13 cellular contexts compared by ENCODE assay signal in the genomic region with DNA sequence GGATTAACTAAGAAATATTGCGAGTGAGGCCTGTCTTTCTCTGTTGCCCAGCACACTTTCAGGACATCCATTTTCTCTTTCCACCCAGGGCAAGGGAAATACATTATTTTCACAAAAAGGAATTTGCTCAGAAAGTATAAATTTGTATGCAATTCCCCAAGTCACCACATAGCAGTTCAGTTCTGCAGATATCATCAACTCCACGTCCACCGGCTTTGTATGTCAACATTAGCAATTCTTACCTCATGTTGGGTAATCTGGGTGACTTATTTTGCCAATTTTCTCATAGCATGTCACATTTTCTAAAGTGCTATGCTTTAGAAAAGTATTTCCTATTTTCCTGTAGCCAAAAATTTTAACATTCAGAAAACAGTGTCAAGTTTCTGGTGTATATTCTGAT.
A peak's percentile ranks its signal among the peaks of the same experiment; 100 is the strongest.
DNase-seq lines count a peak whose midpoint lies in the region; ATAC-seq and TF ChIP-seq lines count a peak whose summit lies in the region.
"Had no signal": no experiment of that assay in that cellular context is flagged by ENCODE, and none has a peak within 500 bp of the region (broad histone marks: within the 10 kb centered on the region; RNA-seq: fewer than 3 reads in every experiment).

No MANE protein-coding gene starts in this region.

- H3K4me3 ChIP-seq in RWPE2 (ENCODE audit: severe bottlenecking) (no peak overlapping the region), fibroblast of pulmonary artery (replicated peaks; ENCODE audit: low read depth, low read length) (no peak overlapping the region), testis (no peak overlapping the region), ovary (no peak overlapping the region), esophagus muscularis mucosa (no peak overlapping the region)
- H3K4me3 ChIP-seq: SJCRH30 had no signal

- H3K4me1 ChIP-seq in RWPE2 (ENCODE audit: insufficient read depth, poor library complexity, severe bottlenecking) (peaks cover 2% of the 10 kb centered on the region), testis (no peaks in the 10 kb centered on the region), ovary (ENCODE audit: insufficient read depth) (no peaks in the 10 kb centered on the region), esophagus muscularis mucosa (no peaks in the 10 kb centered on the region)

- no peaks in the 10 kb centered on the region for H3K9me3 ChIP-seq in RWPE2 (ENCODE audit: severe bottlenecking)
- no peaks in the 10 kb centered on the region for H3K9me3 ChIP-seq in testis
- H3K9me3 ChIP-seq in ovary, result no peaks in the 10 kb centered on the region
- no peaks in the 10 kb centered on the region for H3K9me3 ChIP-seq in esophagus muscularis mucosa
- H3K9me3 ChIP-seq: SJCRH30 had no signal

- intact Hi-C loops in testis (cut with DNase I; ENCODE audit: low total_unique reads), result no loop called here
- intact Hi-C loops in ovary (cut with DNase I), result no loop called here
- intact Hi-C loops in esophagus muscularis mucosa (cut with DNase I), result no loop called here

- WGBS in testis, 2 donors, result 56 to 59% methylated on average over 3 of the region's 3 CpGs
- 35 to 44% (median 37%) methylated on average over 3 of the region's 3 CpGs for WGBS in ovary, 3 donors
- 72% methylated on average over 3 of the region's 3 CpGs for WGBS in esophagus muscularis mucosa

- no peak for ATAC-seq in RWPE2 (ENCODE audit: low read depth)
- ATAC-seq: left ventricle myocardium superior, right cardiac atrium had no signal

- TF ChIP-seq EP300 in ovary (IDR thresholded peaks at IDR 0.05), result no peak
- no peak for TF ChIP-seq EP300 in esophagus muscularis mucosa (IDR thresholded peaks at IDR 0.05)

- peak; percentile 41 for DNase-seq in NOMO-1 treated with DMSO at 0.1 percent for 48 hours (lab: John Stamatoyannopoulos, UW; ENCODE audit: unreplicated experiment)
- DNase-seq in NOMO-1 treated with dmso at 0.1 percent for 144 hours (lab: John Stamatoyannopoulos, UW; ENCODE audit: unreplicated experiment), result no peak
- DNase-seq in RWPE2 (ENCODE audit: low spot score), result no peak
- peak; percentile 84 for DNase-seq in fibroblast of pulmonary artery (ENCODE audit: low read depth)
- DNase-seq in testis, result no peak
- no peak for DNase-seq in activated T-cell treated with anti-CD3 and anti-CD28 coated beads for 4 hours
- no peak for DNase-seq in ovary
- DNase-seq in esophagus muscularis mucosa (ENCODE audit: extremely low spot score), result no peak
- DNase-seq: activated CD4-positive, alpha-beta T cell treated with anti-CD3 and anti-CD28 coated beads, Interleukin-2, amount 10 ng/mL, durations not matched to agents 7 days and 5 days; left ventricle myocardium superior; NCI-H2029; right cardiac atrium; SJCRH30 had no signal

- TF ChIP-seq POLR2A in testis (IDR thresholded peaks at IDR 0.05) (no peak), ovary (IDR thresholded peaks at IDR 0.05) (no peak), esophagus muscularis mucosa (IDR thresholded peaks at IDR 0.05; ENCODE audit: low read depth) (no peak)

- TF ChIP-seq CTCF in RWPE2 (IDR thresholded peaks at IDR 0.05; ENCODE audit: poor library complexity, severe bottlenecking), result peak; percentile 5
- TF ChIP-seq CTCF in fibroblast of pulmonary artery (IDR thresholded peaks at IDR 0.05; ENCODE audit: low read length, missing control alignments), result peak; percentile 48
- TF ChIP-seq CTCF in testis (IDR thresholded peaks at IDR 0.05), result peak in 2 of 3 experiments; percentile 29 to 35
- TF ChIP-seq CTCF in ovary (IDR thresholded peaks at IDR 0.05), result no peak
- TF ChIP-seq CTCF in esophagus muscularis mucosa (IDR thresholded peaks at IDR 0.05), result peak in 1 of 3 experiments; percentile 9

- H3K27ac ChIP-seq in RWPE2 (ENCODE audit: poor library complexity, severe bottlenecking) (no peak overlapping the region), testis (no peak overlapping the region), ovary (no peak overlapping the region), esophagus muscularis mucosa (replicated peaks in 1 of 4) (no peak overlapping the region)
- H3K27ac ChIP-seq: SJCRH30 had no signal

- no peaks in the 10 kb centered on the region for H3K27me3 ChIP-seq in RWPE2 (ENCODE audit: insufficient read depth, poor library complexity, severe bottlenecking)
- no peaks in the 10 kb centered on the region for H3K27me3 ChIP-seq in testis
- no peaks in the 10 kb centered on the region for H3K27me3 ChIP-seq in ovary
- no peaks in the 10 kb centered on the region for H3K27me3 ChIP-seq in esophagus muscularis mucosa
- H3K27me3 ChIP-seq: SJCRH30 had no signal

- H3K36me3 ChIP-seq in RWPE2 (ENCODE audit: low read depth), result no peaks in the 10 kb centered on the region
- H3K36me3 ChIP-seq in testis (ENCODE audit: low read depth, missing control alignments), result no peaks in the 10 kb centered on the region
- H3K36me3 ChIP-seq in ovary, result no peaks in the 10 kb centered on the region
- no peaks in the 10 kb centered on the region for H3K36me3 ChIP-seq in esophagus muscularis mucosa
- H3K36me3 ChIP-seq: SJCRH30 had no signal

Comparison
In these comparisons a context has a peak if more than half of its experiments do, and no peak if none do; other contexts are left out.
1. DNase-seq: peak in NOMO-1 treated with DMSO at 0.1 percent for 48 hours (single experiment) and fibroblast of pulmonary artery (single experiment); none in NOMO-1 treated with dmso at 0.1 percent for 144 hours (single experiment), RWPE2 (single experiment), testis (single experiment), activated T-cell treated with anti-CD3 and anti-CD28 coated beads for 4 hours (single experiment), ovary (0 of 5) and esophagus muscularis mucosa (single experiment).
2. CTCF ChIP-seq: peak in RWPE2 (single experiment), fibroblast of pulmonary artery (single experiment) and testis (2 of 3); none in ovary (0 of 3).